Comparison of ENCODE assay signal across 35 cellular contexts in genomic region chr3:112260563-112260962, GRCh38. TPM values are rescaled to one million over a fixed set of nuclear protein-coding genes. Genes with fewer than 3 reads are reported as not detected.
"Had no signal": no experiment of that assay in that cellular context is flagged by ENCODE, and none has a peak within 500 bp of the region (broad histone marks: within the 10 kb centered on the region; RNA-seq: fewer than 3 reads in every experiment).

No MANE protein-coding gene starts in this region.

- H3K27me3 Mint-ChIP-seq: activated B cell treated with CpG ODN at 0.5 μM for 24 hours; activated naive CD4-positive, alpha-beta T cell treated with anti-CD3 and anti-CD28 coated beads, Interleukin-2, amount 50 U/mL, for 24 hours; dendritic cell treated with granulocyte-macrophage colony-stimulating factor and Interleukin-4, amounts not matched to agents 40 ng/mL and 50 ng/mL, for 4 days; T-helper 17 cell had no signal

- FAIRE-seq: astrocyte, bronchial epithelial cell, frontal cortex had no signal

- H3K4me3 Mint-ChIP-seq: activated B cell treated with CpG ODN at 0.5 μM for 24 hours; activated CD8-positive, alpha-beta T cell treated with anti-CD3 and anti-CD28 coated beads for 36 hours; activated naive CD4-positive, alpha-beta T cell treated with anti-CD3 and anti-CD28 coated beads, Interleukin-2, amount 50 U/mL, for 24 hours; activated naive CD8-positive, alpha-beta T cell treated with anti-CD3 and anti-CD28 coated beads, Interleukin-2, amount 10 ng/mL, durations not matched to agents 7 days and 5 days; activated T-cell treated with anti-CD3 and anti-CD28 coated beads, Interleukin-2, amount 50 U/mL, for 4 hours; activated T-helper 17 cell treated with anti-CD3 and anti-CD28 coated beads, Interleukin-2, amount 50 U/mL, for 72 hours; central memory CD8-positive, alpha-beta T cell; dendritic cell treated with granulocyte-macrophage colony-stimulating factor and Interleukin-4, amounts not matched to agents 40 ng/mL and 50 ng/mL, for 4 days; endodermal cell; T-helper 17 cell; T-helper 2 cell treated with Interferon-gamma antibody and Interleukin-4, amounts not matched to agents 5 μg/mL and 100 μg/mL, for 36 hours had no signal

- H3K4me1 Mint-ChIP-seq: activated B cell treated with CpG ODN at 0.5 μM for 24 hours; activated naive CD4-positive, alpha-beta T cell treated with anti-CD3 and anti-CD28 coated beads, Interleukin-2, amount 50 U/mL, for 24 hours; activated naive CD8-positive, alpha-beta T cell treated with anti-CD3 and anti-CD28 coated beads, Interleukin-2, amount 10 ng/mL, durations not matched to agents 7 days and 5 days; activated T-helper 17 cell treated with anti-CD3 and anti-CD28 coated beads, Interleukin-2, amount 50 U/mL, for 72 hours; central memory CD8-positive, alpha-beta T cell; endodermal cell; T-helper 17 cell had no signal

- DNase-seq: activated B cell treated with CpG ODN at 0.5 μM for 24 hours; activated CD4-positive, alpha-beta T cell treated with anti-CD3 and anti-CD28 coated beads for 48 hours; activated CD4-positive, alpha-beta T cell treated with anti-CD3 and anti-CD28 coated beads, Interleukin-2, amount 50 U/mL, for 1 hour; activated CD4-positive, alpha-beta T cell treated with anti-CD3 and anti-CD28 coated beads, Interleukin-2, amount 50 U/mL, for 48 hours; activated CD8-positive, alpha-beta memory T cell treated with anti-CD3 and anti-CD28 coated beads for 24 hours; activated CD8-positive, alpha-beta T cell treated with anti-CD3 and anti-CD28 coated beads for 36 hours; activated effector memory CD4-positive, alpha-beta T cell treated with Interleukin-2 at 50 U/mL for 16 hours; activated gamma-delta T cell treated with Interleukin-2 at 50 U/mL for 16 hours; activated naive CD4-positive, alpha-beta T cell treated with Interleukin-2 at 50 U/mL for 16 hours; activated naive CD8-positive, alpha-beta T cell treated with anti-CD3 and anti-CD28 coated beads, Interleukin-2, amount 10 ng/mL, durations not matched to agents 7 days and 5 days; activated T-cell treated with anti-CD3 and anti-CD28 coated beads, Interleukin-2, amount 50 U/mL, for 4 hours; amniotic stem cell; anterior cingulate cortex; brain microvascular endothelial cell; dorsolateral prefrontal cortex; effector memory CD4-positive, alpha-beta T cell; endodermal cell; foreskin fibroblast; head of caudate nucleus; T-helper 1 cell; T-helper 17 cell; T1000; WERI-Rb-1 had no signal

- H3K9me3 Mint-ChIP-seq: activated T-cell treated with anti-CD3 and anti-CD28 coated beads, Interleukin-2, amount 50 U/mL, for 4 hours; endodermal cell had no signal

- H3K36me3 Mint-ChIP-seq: activated naive CD4-positive, alpha-beta T cell treated with anti-CD3 and anti-CD28 coated beads, Interleukin-2, amount 50 U/mL, for 24 hours; activated naive CD8-positive, alpha-beta T cell treated with anti-CD3 and anti-CD28 coated beads, Interleukin-2, amount 10 ng/mL, durations not matched to agents 7 days and 5 days had no signal

- H3K27ac Mint-ChIP-seq: activated B cell treated with CpG ODN at 0.5 μM for 24 hours; activated CD8-positive, alpha-beta T cell treated with anti-CD3 and anti-CD28 coated beads for 36 hours; activated naive CD4-positive, alpha-beta T cell treated with anti-CD3 and anti-CD28 coated beads, Interleukin-2, amount 50 U/mL, for 24 hours; activated naive CD8-positive, alpha-beta T cell treated with anti-CD3 and anti-CD28 coated beads, Interleukin-2, amount 10 ng/mL, durations not matched to agents 7 days and 5 days; activated T-helper 17 cell treated with anti-CD3 and anti-CD28 coated beads, Interleukin-2, amount 50 U/mL, for 72 hours; dendritic cell treated with granulocyte-macrophage colony-stimulating factor and Interleukin-4, amounts not matched to agents 40 ng/mL and 50 ng/mL, for 4 days; endodermal cell; T-helper 17 cell; T-helper 2 cell treated with Interferon-gamma antibody and Interleukin-4, amounts not matched to agents 5 μg/mL and 100 μg/mL, for 36 hours had no signal

- H3K27me3 ChIP-seq: brain microvascular endothelial cell, dorsolateral prefrontal cortex had no signal

- H3K27ac ChIP-seq: brain microvascular endothelial cell, coronary artery, dorsolateral prefrontal cortex, WERI-Rb-1 had no signal

- ATAC-seq: activated CD4-positive, CD25-positive, alpha-beta regulatory T cell treated with anti-CD3 and anti-CD28 coated beads, Interleukin-2, amount 50 U/mL, for 24 hours; activated CD8-positive, alpha-beta T cell treated with anti-CD3 and anti-CD28 coated beads for 36 hours; activated T-cell treated with anti-CD3 and anti-CD28 coated beads, Interleukin-2, amount 50 U/mL, for 4 hours; activated T-helper 17 cell treated with anti-CD3 and anti-CD28 coated beads, Interleukin-2, amount 50 U/mL, for 72 hours; esophagus mucosa; T-helper 17 cell had no signal

- H3K36me3 ChIP-seq: brain microvascular endothelial cell, WERI-Rb-1 had no signal

- H3K4me3 ChIP-seq: coronary artery, dorsolateral prefrontal cortex had no signal

RNA-seq across cellular contexts. Expression of gene SLC9C1, which starts 33.5 kb away (rescaled TPM):
- total RNA-seq: activated CD8-positive, alpha-beta T cell treated with anti-CD3 and anti-CD28 coated beads for 36 hours; activated naive CD8-positive, alpha-beta T cell treated with anti-CD3 and anti-CD28 coated beads, Interleukin-2, amount 10 ng/mL, durations not matched to agents 7 days and 5 days; activated T-cell treated with anti-CD3 and anti-CD28 coated beads, Interleukin-2, amount 50 U/mL, for 4 hours; activated T-helper 17 cell treated with anti-CD3 and anti-CD28 coated beads, Interleukin-2, amount 50 U/mL, for 72 hours; astrocyte; bronchial epithelial cell; epithelial cell of proximal tubule; esophagus mucosa; T-helper 17 cell had no signal
